In the genomic region with DNA sequence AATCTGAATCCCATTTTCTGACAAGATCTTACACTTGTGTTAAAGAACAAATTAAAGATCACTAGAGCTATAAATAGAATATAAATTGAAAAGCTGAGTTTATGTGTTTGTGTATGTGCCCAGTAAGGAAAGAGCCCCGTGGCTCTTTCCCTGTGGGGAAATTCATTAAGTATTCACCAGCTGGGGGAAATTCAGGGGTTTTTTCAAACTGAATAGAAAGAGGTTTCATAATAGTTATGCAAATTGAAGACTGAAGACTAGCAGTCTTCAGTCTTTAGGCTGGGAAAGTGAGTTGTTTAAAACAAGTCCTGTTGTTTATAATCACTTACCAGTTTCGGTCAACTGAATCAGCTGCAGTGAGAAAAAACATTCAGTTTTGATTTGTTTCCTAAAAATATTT, we compare ENCODE assay signal across 12 cellular contexts. TPM values are rescaled to one million over a fixed set of nuclear protein-coding genes. Genes with fewer than 3 reads are reported as not detected.
DNase-seq lines count a peak whose midpoint lies in the region; ATAC-seq, FAIRE-seq and TF ChIP-seq lines count a peak whose summit lies in the region.
"Had no signal": no experiment of that assay in that cellular context is flagged by ENCODE, and none has a peak within 500 bp of the region (broad histone marks: within the 10 kb centered on the region; RNA-seq: fewer than 3 reads in every experiment).

No MANE protein-coding gene starts in this region.

- TF ChIP-seq CTCF in GM12865 (IDR thresholded peaks at IDR 0.05; ENCODE audit: insufficient read depth, low read depth, low read length, missing control alignments) (no peak), pancreas (IDR thresholded peaks at IDR 0.05) (no peak)

- ATAC-seq in GM19372 (IDR thresholded peaks at IDR 0.05; ENCODE audit: low read depth, unreplicated experiment) (peak; percentile 74), HG02943 (IDR thresholded peaks at IDR 0.05; ENCODE audit: low read depth, unreplicated experiment) (peak; percentile 78), pancreas (no peak), Right ventricle myocardium inferior (no peak)

- no peak for FAIRE-seq in pancreas (lab: Jason Lieb, UNC)

- no peaks in the 10 kb centered on the region for H3K9me3 ChIP-seq in pancreas

- intact Hi-C loops in pancreas (cut with DNase I), result loop anchor here in 2 of 3 donors (10.0 kb wide), 2 partner anchors 118 to 248 kb away; no protein-coding TSS in a partner anchor
- intact Hi-C loops in Right ventricle myocardium inferior (cut with DNase I), result no loop called here

- DNase-seq in GM12865 (ENCODE audit: low read depth) (peak; percentile 88), NAMALWA (ENCODE audit: low spot score) (peak; percentile 23), HuH-7.5 (ENCODE audit: low spot score) (no peak), pancreas (no peak), Right ventricle myocardium inferior (ENCODE audit: missing footprints) (no peak), SW 1271 (lab: John Stamatoyannopoulos, UW) (no peak)
- DNase-seq: activated CD4-positive, alpha-beta T cell treated with anti-CD3 and anti-CD28 coated beads, Interleukin-2, amount 50 U/mL, for 1 hour; NK-92 treated with Interleukin-12 subunit alpha and Interleukin-12 subunit beta, amount 100 ng/mL, for 24 hours; nucleus accumbens had no signal

- H3K27me3 ChIP-seq in pancreas, result no peaks in the 10 kb centered on the region

- no peaks in the 10 kb centered on the region for H3K36me3 ChIP-seq in pancreas

- H3K4me1 ChIP-seq in pancreas, result peaks cover 9 to 24% (median 20%) of the 10 kb centered on the region in 3 donors

- H3K4me3 ChIP-seq in GM12865 (ENCODE audit: low read depth, low read length) (peak overlapping the region; percentile 32; the same call in 1 of the 2 replicates), pancreas (no peak overlapping the region)

- WGBS in pancreas, 2 donors, result 73 to 78% methylated on average over 2 of the region's 2 CpGs

- no peak overlapping the region for H3K27ac ChIP-seq in pancreas

RNA-seq across cellular contexts. Expression of a gene that starts 11.3 kb away (rescaled TPM):
- 10 to 100 TPM in 3 of 6 donors, 1 to 10 TPM in 3; 1.4 to 26.2 (median 7.3) TPM for total RNA-seq in pancreas
- 1 to 10 TPM; 1.9 to 2.2 TPM for polyA plus RNA-seq in pancreas
- 14.5 TPM for total RNA-seq in Right ventricle myocardium inferior
- total RNA-seq: HT1080 had no signal

RNA-seq across cellular contexts. Expression of a gene that starts 29.2 kb away (rescaled TPM):
- total RNA-seq in pancreas (1 to 10 TPM in 1 of 6 donors, under 1 TPM in 5; 0.04 to 1.8 (median 0.31) TPM), Right ventricle myocardium inferior (1.0 TPM)
- polyA plus RNA-seq in pancreas, result under 1 TPM; 0.19 to 0.30 TPM
- total RNA-seq: HT1080 had no signal

RNA-seq across cellular contexts. Expression of a gene that starts 40.0 kb away (rescaled TPM):
- total RNA-seq in pancreas (not detected), Right ventricle myocardium inferior (not detected)
- polyA plus RNA-seq in pancreas, result not detected
- total RNA-seq: HT1080 had no signal

Comparison
In these comparisons a context has a peak if more than half of its experiments do, and no peak if none do; other contexts are left out.
1. DNase-seq: peak in GM12865 (single experiment) and NAMALWA (single experiment); none in HuH-7.5 (single experiment), pancreas (0 of 6), Right ventricle myocardium inferior (single experiment) and SW 1271 (0 of 2).
2. ATAC-seq: peak in GM19372 (single experiment) and HG02943 (single experiment); none in pancreas (0 of 4) and Right ventricle myocardium inferior (single experiment).